11 cellular contexts compared by ENCODE assay signal in the genomic region with DNA sequence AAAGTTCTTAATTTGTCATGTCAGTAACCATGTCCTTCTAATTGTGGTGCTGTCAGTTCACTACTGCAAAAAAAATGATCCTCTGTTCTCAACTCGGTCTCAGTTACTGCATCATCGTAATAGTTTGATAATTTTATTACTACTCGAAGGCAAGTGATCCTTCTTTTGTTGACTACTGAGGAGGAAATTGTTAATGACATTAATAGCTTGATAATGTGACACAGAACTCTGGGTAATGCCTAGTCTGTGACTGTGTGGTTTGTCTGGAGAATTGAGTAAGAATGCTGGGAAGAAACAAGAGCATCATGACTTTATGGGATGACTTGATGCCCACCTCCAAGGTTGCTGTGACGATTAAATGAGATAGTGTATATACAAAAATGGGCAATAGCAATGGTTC.
"Had no signal": no experiment of that assay in that cellular context is flagged by ENCODE, and none has a peak within 500 bp of the region (broad histone marks: within the 10 kb centered on the region; RNA-seq: fewer than 3 reads in every experiment).

No MANE protein-coding gene starts in this region.

- H3K4me3 ChIP-seq: GM23248, GM23338, HAP-1 had no signal

- H3K4me2 ChIP-seq: GM23338 had no signal

- ATAC-seq: GM23338, HCT116 had no signal

- FAIRE-seq: H1, H54 had no signal

- DNase-seq: GM23248, GOT3, H7, H9, HCEC 1CT, HFFc6 had no signal

- H3K36me3 ChIP-seq: HAP-1 had no signal

- H3K9me3 ChIP-seq: HAP-1 had no signal

- H3K9ac ChIP-seq: GM23248 had no signal

- H2AFZ ChIP-seq: GM23248, GM23338 had no signal

- H3K27ac ChIP-seq: GM23248 had no signal

- H3K4me1 ChIP-seq: HAP-1 had no signal
